ENCODE assay signal across 6 cellular contexts in genomic region chr5:177493795-177494355, GRCh38. TPM values are rescaled to one million over a fixed set of nuclear protein-coding genes. Genes with fewer than 3 reads are reported as not detected.
A peak's percentile ranks its signal among the peaks of the same experiment; 100 is the strongest.
DNase-seq lines count a peak whose midpoint lies in the region; ATAC-seq and TF ChIP-seq lines count a peak whose summit lies in the region.

No MANE protein-coding gene starts in this region.

- H3K4me1 Mint-ChIP-seq in Calu3 (ENCODE audit: low read depth, unreplicated experiment) (peaks cover 26% of the 10 kb centered on the region), naive B cell (peaks cover 42 to 50% (median 48%) of the 10 kb centered on the region in 3 donors)
- H3K4me1 Mint-ChIP-seq in activated T-helper 17 cell treated with anti-CD3 and anti-CD28 coated beads, Interleukin-2, amount 50 U/mL, for 72 hours: peaks cover 16% of the 10 kb centered on the region

- H3K9me3 Mint-ChIP-seq in Calu3 (ENCODE audit: low read depth, unreplicated experiment) (no peaks in the 10 kb centered on the region), naive B cell (peaks cover 0 to 2% (median 0%) of the 10 kb centered on the region in 7 donors)
- H3K9me3 Mint-ChIP-seq in activated T-helper 17 cell treated with anti-CD3 and anti-CD28 coated beads, Interleukin-2, amount 50 U/mL, for 72 hours: no peaks in the 10 kb centered on the region

- TF ChIP-seq CTCF in Calu3 (IDR thresholded peaks at IDR 0.05; ENCODE audit: unreplicated experiment): no peak

- no peak for ATAC-seq in activated T-helper 17 cell treated with anti-CD3 and anti-CD28 coated beads, Interleukin-2, amount 50 U/mL, for 72 hours (replicated peaks)
- ATAC-seq in naive B cell (ENCODE audit: low read depth in 2 of 2) (no peak), GM21528 (IDR thresholded peaks at IDR 0.05; ENCODE audit: low FRiP score, unreplicated experiment) (no peak)

- H3K4me3 Mint-ChIP-seq in Calu3 (ENCODE audit: low read depth, unreplicated experiment) (peak overlapping the region; percentile 68), naive B cell (peak overlapping the region in 2 of 8 donors; percentile 48 to 70)
- H3K4me3 Mint-ChIP-seq in activated T-helper 17 cell treated with anti-CD3 and anti-CD28 coated beads, Interleukin-2, amount 50 U/mL, for 72 hours: peak overlapping the region; percentile 58

- intact Hi-C loops in Calu3 (cut with micrococcal nuclease; ENCODE audit: unreplicated experiment): no loop called here

- H3K36me3 Mint-ChIP-seq in Calu3 (ENCODE audit: insufficient read depth, unreplicated experiment) (peaks cover 99% of the 10 kb centered on the region), naive B cell (peaks cover 0 to 7% of the 10 kb centered on the region in 2 donors)
- H3K36me3 Mint-ChIP-seq in activated T-helper 17 cell treated with anti-CD3 and anti-CD28 coated beads, Interleukin-2, amount 50 U/mL, for 72 hours (ENCODE audit: low read depth): peaks cover 17% of the 10 kb centered on the region

- H3K27me3 Mint-ChIP-seq in Calu3 (ENCODE audit: unreplicated experiment) (peaks cover 11% of the 10 kb centered on the region), naive B cell (peaks cover 3 to 7% (median 4%) of the 10 kb centered on the region in 3 donors)
- no peaks in the 10 kb centered on the region for H3K27me3 Mint-ChIP-seq in activated T-helper 17 cell treated with anti-CD3 and anti-CD28 coated beads, Interleukin-2, amount 50 U/mL, for 72 hours

- BruUV-seq in Calu3 (replicated peaks; lab: Mats Ljungman, UMichigan): TSS peak; percentile 0

- no peak for DNase-seq in Calu3
- no peak for DNase-seq in naive B cell
- DNase-seq in germinal center (ENCODE audit: low spot score): no peak
- no peak for DNase-seq in stimulated activated CD4-positive, alpha-beta T cell treated with anti-CD3 and anti-CD28 coated beads, Interleukin-2, amount 100 ng/mL, for 24 hours

- peak overlapping the region; percentile 78 for H3K27ac Mint-ChIP-seq in Calu3 (ENCODE audit: unreplicated experiment)
- peak overlapping the region; percentile 70 for H3K27ac Mint-ChIP-seq in activated T-helper 17 cell treated with anti-CD3 and anti-CD28 coated beads, Interleukin-2, amount 50 U/mL, for 72 hours
- H3K27ac Mint-ChIP-seq in naive B cell: peak overlapping the region in 4 of 6 donors; percentile 56 to 81 (median 60)

- CTCF ChIA-PET in Calu3 (lab: Charles Lee): interaction anchor here (0.6 to 5.1 kb wide), 4 partner anchors 15 to 1007 kb away, joined by 3 to 18 read pairs (median 4); no protein-coding TSS in a partner anchor

RNA-seq across cellular contexts. Expression of gene PDLIM7, which starts 3.5 kb away (rescaled TPM):
- 400 and 420 TPM in 2 replicates for total RNA-seq in Calu3 (2022)
- 10 to 100 TPM; 34.9 to 38.8 TPM for total RNA-seq in activated T-helper 17 cell treated with anti-CD3 and anti-CD28 coated beads, Interleukin-2, amount 50 U/mL, for 72 hours
- polyA plus RNA-seq in naive B cell (ENCODE audit: low read depth in 6 of 6): 1 to 10 TPM; 1.5 to 6.0 (median 3.9) TPM

RNA-seq across cellular contexts. Expression of gene DOK3, which starts 15.8 kb away (rescaled TPM):
- 14.5 and 15.7 TPM in 2 replicates for total RNA-seq in Calu3 (2022)
- total RNA-seq in activated T-helper 17 cell treated with anti-CD3 and anti-CD28 coated beads, Interleukin-2, amount 50 U/mL, for 72 hours: 10 to 100 TPM in 1 of 2 donors, 1 to 10 TPM in 1; 5.6 to 13.7 TPM
- polyA plus RNA-seq in naive B cell (ENCODE audit: low read depth in 6 of 6): 10 to 100 TPM; 12.7 to 47.7 (median 38.1) TPM

RNA-seq across cellular contexts. Expression of gene DBN1, which starts 20.4 kb away (rescaled TPM):
- 207 and 218 TPM in 2 replicates for total RNA-seq in Calu3 (2022)
- total RNA-seq in activated T-helper 17 cell treated with anti-CD3 and anti-CD28 coated beads, Interleukin-2, amount 50 U/mL, for 72 hours: 1 to 10 TPM; 2.3 to 3.1 TPM
- polyA plus RNA-seq in naive B cell (ENCODE audit: low read depth in 6 of 6): 1 to 10 TPM in 1 of 6 donors, under 1 TPM in 3, not detected in 2; 0.31 to 1.9 (median 0.65) TPM

RNA-seq across cellular contexts. Expression of gene DDX41, which starts 22.9 kb away (rescaled TPM):
- total RNA-seq in Calu3 (2022): 101 and 132 TPM in 2 replicates
- total RNA-seq in activated T-helper 17 cell treated with anti-CD3 and anti-CD28 coated beads, Interleukin-2, amount 50 U/mL, for 72 hours: 100 to 1,000 TPM; 116 to 149 TPM
- 10 to 100 TPM; 25.8 to 72.8 (median 43.0) TPM for polyA plus RNA-seq in naive B cell (ENCODE audit: low read depth in 6 of 6)

RNA-seq across cellular contexts. Expression of gene PRR7, which starts 47.3 kb away (rescaled TPM):
- total RNA-seq in Calu3 (2022): 25.2 and 27.6 TPM in 2 replicates
- total RNA-seq in activated T-helper 17 cell treated with anti-CD3 and anti-CD28 coated beads, Interleukin-2, amount 50 U/mL, for 72 hours: 10 to 100 TPM in 1 of 2 donors, 1 to 10 TPM in 1; 8.2 to 13.6 TPM
- 10 to 100 TPM; 16.2 to 39.5 (median 25.7) TPM for polyA plus RNA-seq in naive B cell (ENCODE audit: low read depth in 6 of 6)

Comparison
In these comparisons a context has a peak if more than half of its experiments do, and no peak if none do; other contexts are left out.
1. RNA of gene PDLIM7, which starts 3.5 kb away (total RNA-seq): 400 to 420 TPM in Calu3; 34.9 to 38.8 TPM in activated T-helper 17 cell treated with anti-CD3 and anti-CD28 coated beads, Interleukin-2, amount 50 U/mL, for 72 hours; every median in the first group is over 10 times any median in the second.
2. RNA of gene DBN1, which starts 20.4 kb away (total RNA-seq): 207 to 218 TPM in Calu3; 2.3 to 3.1 TPM in activated T-helper 17 cell treated with anti-CD3 and anti-CD28 coated beads, Interleukin-2, amount 50 U/mL, for 72 hours; every median in the first group is over 10 times any median in the second.
3. Peak in every context shown above with its lines, with median percentiles within 50 percentile points of each other: H3K27ac Mint-ChIP-seq.